In the genomic region with DNA sequence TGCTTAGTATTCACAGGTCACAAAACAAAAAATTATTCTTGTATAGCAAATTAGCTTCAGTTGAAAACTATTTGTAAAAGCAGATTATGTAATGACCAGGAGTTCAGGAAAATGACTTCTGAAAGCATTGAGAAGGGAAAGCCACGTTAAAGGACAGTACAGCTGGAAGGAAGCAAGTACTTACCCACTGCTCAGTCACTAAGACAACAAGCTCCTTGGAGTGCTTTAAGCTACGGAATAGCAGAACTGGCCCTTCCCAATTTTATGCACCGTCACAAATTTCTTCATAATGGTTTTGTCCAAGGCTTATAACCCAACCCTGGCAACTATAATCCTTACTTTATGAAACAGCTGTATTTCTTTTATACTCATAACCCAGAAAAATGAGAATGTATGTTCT, we compare ENCODE assay signal across 1 cellular context.
TF ChIP-seq lines count a peak whose summit lies in the region.

No MANE protein-coding gene starts in this region.

TF ChIP-seq in endothelial cell of umbilical vein, 7 proteins besides CTCF, POLR2A, EP300 and RAD21:
- TF ChIP-seq MYC (IDR thresholded peaks at IDR 0.05; ENCODE audit: low read depth, low read length) (no peak), POLR2AphosphoS5 (IDR thresholded peaks at IDR 0.05; ENCODE audit: insufficient read depth, low read depth, low read length) (peak; percentile 23), JUN (IDR thresholded peaks at IDR 0.05; ENCODE audit: borderline replicate concordance, insufficient read depth, insufficient read length, low read depth) (no peak)
- TF ChIP-seq, protein P1, sequence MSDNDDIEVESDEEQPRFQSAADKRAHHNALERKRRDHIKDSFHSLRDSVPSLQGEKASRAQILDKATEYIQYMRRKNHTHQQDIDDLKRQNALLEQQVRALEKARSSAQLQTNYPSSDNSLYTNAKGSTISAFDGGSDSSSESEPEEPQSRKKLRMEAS (IDR thresholded peaks at IDR 0.05; ENCODE audit: insufficient read depth, insufficient read length): no peak
